ENCODE assay signal across 1 cellular context in genomic region chr19:30226464-30227070, GRCh38.
TF ChIP-seq lines count a peak whose summit lies in the region.

No MANE protein-coding gene starts in this region.

TF ChIP-seq in HEK293, 187 proteins besides CTCF, POLR2A, EP300 and RAD21 (continued from another document and continues in another):
- TF ChIP-seq TSHZ1 (tag by site-specific recombination; IDR thresholded peaks at IDR 0.05; ENCODE audit: borderline replicate concordance) (peak; percentile 18; the same call in 1 of the 2 replicates), ZNF48 (tag by site-specific recombination; IDR thresholded peaks at IDR 0.05) (no peak), ZNF341 (tag by site-specific recombination; IDR thresholded peaks at IDR 0.05; ENCODE audit: low read depth) (peak; percentile 39), YY2 (tag by site-specific recombination; IDR thresholded peaks at IDR 0.05) (peak; percentile 69), ZSCAN5A (tag by site-specific recombination; IDR thresholded peaks at IDR 0.05) (peak; percentile 76; the same call in 1 of the 2 replicates), ATF2 (tag by site-specific recombination; IDR thresholded peaks at IDR 0.05; ENCODE audit: low read depth) (no peak), ZNF175 (tag by site-specific recombination; IDR thresholded peaks at IDR 0.05) (no peak), KLF10 (tag by site-specific recombination; IDR thresholded peaks at IDR 0.05) (peak; percentile 41; the same call in 1 of the 2 replicates), ZNF404 (tag by site-specific recombination; IDR thresholded peaks at IDR 0.05) (no peak), SP3 (tag by site-specific recombination; IDR thresholded peaks at IDR 0.05) (0 out of 2 replicates have a peak, but pooled peaks have one; percentile 11), ZNF423 (tag by site-specific recombination; IDR thresholded peaks at IDR 0.05) (0 out of 2 replicates have a peak, but pooled peaks have one; percentile 18), ZNF138 (tag by site-specific recombination; IDR thresholded peaks at IDR 0.05; ENCODE audit: borderline replicate concordance) (no peak), ZNF324 (tag by site-specific recombination; IDR thresholded peaks at IDR 0.05) (peak; percentile 86), ZNF624 (tag by site-specific recombination; IDR thresholded peaks at IDR 0.05) (no peak), SCRT2 (tag by site-specific recombination; IDR thresholded peaks at IDR 0.05) (peak; percentile 99), ZNF16 (tag by site-specific recombination; IDR thresholded peaks at IDR 0.05; ENCODE audit: low read depth) (no peak), BCL11B (tag by site-specific recombination; IDR thresholded peaks at IDR 0.05; ENCODE audit: low read depth) (peak; percentile 28; the same call in 1 of the 2 replicates), ZBTB21 (tag by site-specific recombination; IDR thresholded peaks at IDR 0.05) (peak; percentile 46), ZNF18 (tag by site-specific recombination; IDR thresholded peaks at IDR 0.05) (no peak; the same call in 1 of the 2 replicates), ZNF747 (tag by site-specific recombination; IDR thresholded peaks at IDR 0.05) (no peak), ZBTB8A (tag by site-specific recombination; IDR thresholded peaks at IDR 0.05) (peak; percentile 98), ZNF140 (tag by site-specific recombination; IDR thresholded peaks at IDR 0.05) (no peak), BCL11A (tag by site-specific recombination; IDR thresholded peaks at IDR 0.05; ENCODE audit: low read depth) (peak; percentile 60; the same call in 1 of the 2 replicates), SP7 (tag by site-specific recombination; IDR thresholded peaks at IDR 0.05) (peak; percentile 78), ZNF704 (tag by site-specific recombination; IDR thresholded peaks at IDR 0.05) (no peak), INSM2 (tag by site-specific recombination; IDR thresholded peaks at IDR 0.05) (peak; percentile 42; the same call in 1 of the 2 replicates), ZNF394 (tag by site-specific recombination; IDR thresholded peaks at IDR 0.05; ENCODE audit: borderline replicate concordance) (peak; percentile 57), ZNF132 (tag by site-specific recombination; IDR thresholded peaks at IDR 0.05; ENCODE audit: borderline replicate concordance) (no peak), KLF1 (tag by site-specific recombination; IDR thresholded peaks at IDR 0.05) (no peak), AEBP2 (tag by site-specific recombination; IDR thresholded peaks at IDR 0.05; ENCODE audit: borderline replicate concordance) (no peak), ZNF146 (tag by site-specific recombination; IDR thresholded peaks at IDR 0.05) (no peak; the same call in 1 of the 2 replicates), ELK4 (IDR thresholded peaks at IDR 0.05; ENCODE audit: borderline replicate concordance, low read depth, low read length) (no peak; the same call in 1 of the 2 replicates), ZNF274 (IDR thresholded peaks at IDR 0.05; ENCODE audit: low read length) (no peak), ZNF274 (tag by site-specific recombination; IDR thresholded peaks at IDR 0.05; ENCODE audit: borderline replicate concordance) (no peak), PATZ1 (tag by site-specific recombination; IDR thresholded peaks at IDR 0.05) (peak; percentile 99), GLI2 (tag by site-specific recombination; IDR thresholded peaks at IDR 0.05; ENCODE audit: borderline replicate concordance, low read depth) (no peak), MEIS1 (CRISPR knock-in tag; IDR thresholded peaks at IDR 0.05; ENCODE audit: borderline replicate concordance) (no peak), YY1 (tag by site-specific recombination; IDR thresholded peaks at IDR 0.05) (peak; percentile 93), SCRT1 (tag by site-specific recombination; IDR thresholded peaks at IDR 0.05; ENCODE audit: borderline replicate concordance) (peak; percentile 98), ZSCAN23 (tag by site-specific recombination; IDR thresholded peaks at IDR 0.05) (no peak), PBX3 (CRISPR knock-in tag; IDR thresholded peaks at IDR 0.05) (no peak), EGR2 (tag by site-specific recombination; IDR thresholded peaks at IDR 0.05; ENCODE audit: low read depth) (peak; percentile 57), TRIM28 (IDR thresholded peaks at IDR 0.05; ENCODE audit: borderline replicate concordance, low read length) (no peak), KLF16 (tag by site-specific recombination; IDR thresholded peaks at IDR 0.05) (peak; percentile 72; the same call in 1 of the 2 replicates), GFI1B (tag by site-specific recombination; IDR thresholded peaks at IDR 0.05) (peak; percentile 41; the same call in 1 of the 2 replicates), ZNF558 (tag by site-specific recombination; IDR thresholded peaks at IDR 0.05) (no peak), ZFHX2 (tag by site-specific recombination; conservative IDR thresholded peaks at IDR 0.05) (peak; percentile 37; the same call in 1 of the 2 replicates), ZNF785 (tag by site-specific recombination; IDR thresholded peaks at IDR 0.05) (0 out of 2 replicates have a peak, but pooled peaks have one; percentile 42)
